Comparison of ENCODE assay signal across 1 cellular context in the genomic region with DNA sequence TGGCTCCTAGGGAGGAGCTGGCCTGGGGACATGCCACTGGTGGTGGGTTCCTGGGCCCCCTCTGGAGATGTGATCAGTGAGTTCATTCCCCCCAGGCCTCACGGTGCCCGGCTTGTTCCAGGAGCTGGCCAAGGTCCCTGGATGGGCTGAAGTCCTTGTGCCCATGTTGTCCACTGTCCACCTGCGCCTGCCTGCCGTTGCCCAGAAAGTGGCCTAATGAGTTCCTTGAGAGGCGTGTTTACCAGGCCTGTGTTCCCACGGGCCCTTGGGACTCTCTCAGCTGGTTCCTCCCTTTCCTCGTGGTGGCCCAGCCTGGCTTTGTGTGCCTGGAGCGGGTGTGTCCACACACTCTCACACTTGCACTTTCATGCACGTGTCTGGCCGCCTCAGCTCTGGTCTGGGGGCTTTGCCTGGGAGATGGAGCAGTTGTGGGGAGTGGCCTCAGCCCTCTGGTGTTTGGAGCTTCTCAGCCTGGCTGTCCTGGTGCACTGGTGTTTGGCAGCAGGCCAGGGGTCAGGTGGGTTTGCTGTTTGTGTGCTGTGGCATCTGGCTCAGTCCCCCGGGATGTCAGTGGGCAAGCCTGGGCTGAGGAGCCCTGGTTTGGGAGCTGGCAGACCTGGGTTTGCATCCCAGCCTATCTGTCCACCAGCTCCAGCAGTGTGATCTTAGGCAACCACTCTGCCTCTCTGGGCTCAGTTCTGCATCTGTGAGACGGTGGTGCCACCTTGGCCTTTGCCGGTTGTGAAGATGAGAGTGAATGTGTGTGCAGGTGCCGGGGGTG.
A peak's percentile ranks its signal among the peaks of the same experiment; 100 is the strongest.
TF ChIP-seq lines count a peak whose summit lies in the region.

No MANE protein-coding gene starts in this region.

TF ChIP-seq in HepG2, 621 proteins besides CTCF, POLR2A, EP300 and RAD21 (continued from another document and continues in another):
- TF ChIP-seq, protein P1, sequence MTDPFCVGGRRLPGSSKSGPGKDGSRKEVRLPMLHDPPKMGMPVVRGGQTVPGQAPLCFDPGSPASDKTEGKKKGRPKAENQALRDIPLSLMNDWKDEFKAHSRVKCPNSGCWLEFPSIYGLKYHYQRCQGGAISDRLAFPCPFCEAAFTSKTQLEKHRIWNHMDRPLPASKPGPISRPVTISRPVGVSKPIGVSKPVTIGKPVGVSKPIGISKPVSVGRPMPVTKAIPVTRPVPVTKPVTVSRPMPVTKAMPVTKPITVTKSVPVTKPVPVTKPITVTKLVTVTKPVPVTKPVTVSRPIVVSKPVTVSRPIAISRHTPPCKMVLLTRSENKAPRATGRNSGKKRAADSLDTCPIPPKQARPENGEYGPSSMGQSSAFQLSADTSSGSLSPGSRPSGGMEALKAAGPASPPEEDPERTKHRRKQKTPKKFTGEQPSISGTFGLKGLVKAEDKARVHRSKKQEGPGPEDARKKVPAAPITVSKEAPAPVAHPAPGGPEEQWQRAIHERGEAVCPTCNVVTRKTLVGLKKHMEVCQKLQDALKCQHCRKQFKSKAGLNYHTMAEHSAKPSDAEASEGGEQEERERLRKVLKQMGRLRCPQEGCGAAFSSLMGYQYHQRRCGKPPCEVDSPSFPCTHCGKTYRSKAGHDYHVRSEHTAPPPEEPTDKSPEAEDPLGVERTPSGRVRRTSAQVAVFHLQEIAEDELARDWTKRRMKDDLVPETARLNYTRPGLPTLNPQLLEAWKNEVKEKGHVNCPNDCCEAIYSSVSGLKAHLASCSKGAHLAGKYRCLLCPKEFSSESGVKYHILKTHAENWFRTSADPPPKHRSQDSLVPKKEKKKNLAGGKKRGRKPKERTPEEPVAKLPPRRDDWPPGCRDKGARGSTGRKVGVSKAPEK (CRISPR knock-in tag; IDR thresholded peaks at IDR 0.05; ENCODE audit: borderline replicate concordance), result peak; percentile 23; the same call in 1 of the 2 replicates
- TF ChIP-seq ZFX (CRISPR knock-in tag; IDR thresholded peaks at IDR 0.05; ENCODE audit: low read depth), result peak; percentile 40; the same call in 1 of the 2 replicates
- TF ChIP-seq ZNF382 (CRISPR knock-in tag; IDR thresholded peaks at IDR 0.05; ENCODE audit: borderline replicate concordance), result no peak
- TF ChIP-seq ZNF274 (CRISPR knock-in tag; IDR thresholded peaks at IDR 0.05), result no peak
- no peak for TF ChIP-seq ZNF460 (CRISPR knock-in tag; IDR thresholded peaks at IDR 0.05; ENCODE audit: borderline replicate concordance)
- TF ChIP-seq, protein P2, sequence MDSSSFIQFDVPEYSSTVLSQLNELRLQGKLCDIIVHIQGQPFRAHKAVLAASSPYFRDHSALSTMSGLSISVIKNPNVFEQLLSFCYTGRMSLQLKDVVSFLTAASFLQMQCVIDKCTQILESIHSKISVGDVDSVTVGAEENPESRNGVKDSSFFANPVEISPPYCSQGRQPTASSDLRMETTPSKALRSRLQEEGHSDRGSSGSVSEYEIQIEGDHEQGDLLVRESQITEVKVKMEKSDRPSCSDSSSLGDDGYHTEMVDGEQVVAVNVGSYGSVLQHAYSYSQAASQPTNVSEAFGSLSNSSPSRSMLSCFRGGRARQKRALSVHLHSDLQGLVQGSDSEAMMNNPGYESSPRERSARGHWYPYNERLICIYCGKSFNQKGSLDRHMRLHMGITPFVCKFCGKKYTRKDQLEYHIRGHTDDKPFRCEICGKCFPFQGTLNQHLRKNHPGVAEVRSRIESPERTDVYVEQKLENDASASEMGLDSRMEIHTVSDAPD (CRISPR knock-in tag; IDR thresholded peaks at IDR 0.05), result no peak
- TF ChIP-seq HNRNPLL (IDR thresholded peaks at IDR 0.05; ENCODE audit: low read depth, low read length, poor library complexity, severe bottlenecking), result peak; percentile 28
- TF ChIP-seq, protein P3, sequence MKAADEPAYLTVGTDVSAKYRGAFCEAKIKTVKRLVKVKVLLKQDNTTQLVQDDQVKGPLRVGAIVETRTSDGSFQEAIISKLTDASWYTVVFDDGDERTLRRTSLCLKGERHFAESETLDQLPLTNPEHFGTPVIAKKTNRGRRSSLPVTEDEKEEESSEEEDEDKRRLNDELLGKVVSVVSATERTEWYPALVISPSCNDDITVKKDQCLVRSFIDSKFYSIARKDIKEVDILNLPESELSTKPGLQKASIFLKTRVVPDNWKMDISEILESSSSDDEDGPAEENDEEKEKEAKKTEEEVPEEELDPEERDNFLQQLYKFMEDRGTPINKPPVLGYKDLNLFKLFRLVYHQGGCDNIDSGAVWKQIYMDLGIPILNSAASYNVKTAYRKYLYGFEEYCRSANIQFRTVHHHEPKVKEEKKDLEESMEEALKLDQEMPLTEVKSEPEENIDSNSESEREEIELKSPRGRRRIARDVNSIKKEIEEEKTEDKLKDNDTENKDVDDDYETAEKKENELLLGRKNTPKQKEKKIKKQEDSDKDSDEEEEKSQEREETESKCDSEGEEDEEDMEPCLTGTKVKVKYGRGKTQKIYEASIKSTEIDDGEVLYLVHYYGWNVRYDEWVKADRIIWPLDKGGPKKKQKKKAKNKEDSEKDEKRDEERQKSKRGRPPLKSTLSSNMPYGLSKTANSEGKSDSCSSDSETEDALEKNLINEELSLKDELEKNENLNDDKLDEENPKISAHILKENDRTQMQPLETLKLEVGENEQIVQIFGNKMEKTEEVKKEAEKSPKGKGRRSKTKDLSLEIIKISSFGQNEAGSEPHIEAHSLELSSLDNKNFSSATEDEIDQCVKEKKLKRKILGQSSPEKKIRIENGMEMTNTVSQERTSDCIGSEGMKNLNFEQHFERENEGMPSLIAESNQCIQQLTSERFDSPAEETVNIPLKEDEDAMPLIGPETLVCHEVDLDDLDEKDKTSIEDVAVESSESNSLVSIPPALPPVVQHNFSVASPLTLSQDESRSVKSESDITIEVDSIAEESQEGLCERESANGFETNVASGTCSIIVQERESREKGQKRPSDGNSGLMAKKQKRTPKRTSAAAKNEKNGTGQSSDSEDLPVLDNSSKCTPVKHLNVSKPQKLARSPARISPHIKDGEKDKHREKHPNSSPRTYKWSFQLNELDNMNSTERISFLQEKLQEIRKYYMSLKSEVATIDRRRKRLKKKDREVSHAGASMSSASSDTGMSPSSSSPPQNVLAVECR (CRISPR knock-in tag; IDR thresholded peaks at IDR 0.05; ENCODE audit: borderline replicate concordance), result peak; percentile 33; the same call in 1 of the 2 replicates
- no peak for TF ChIP-seq MEIS1 (CRISPR knock-in tag; IDR thresholded peaks at IDR 0.05; ENCODE audit: borderline replicate concordance)
- no peak for TF ChIP-seq ZNF510 (CRISPR knock-in tag; IDR thresholded peaks at IDR 0.05; ENCODE audit: low read depth)
- TF ChIP-seq NFE2 (CRISPR knock-in tag; IDR thresholded peaks at IDR 0.05), result no peak
- no peak for TF ChIP-seq ZFP1 (CRISPR knock-in tag; IDR thresholded peaks at IDR 0.05)
- TF ChIP-seq, protein P4, sequence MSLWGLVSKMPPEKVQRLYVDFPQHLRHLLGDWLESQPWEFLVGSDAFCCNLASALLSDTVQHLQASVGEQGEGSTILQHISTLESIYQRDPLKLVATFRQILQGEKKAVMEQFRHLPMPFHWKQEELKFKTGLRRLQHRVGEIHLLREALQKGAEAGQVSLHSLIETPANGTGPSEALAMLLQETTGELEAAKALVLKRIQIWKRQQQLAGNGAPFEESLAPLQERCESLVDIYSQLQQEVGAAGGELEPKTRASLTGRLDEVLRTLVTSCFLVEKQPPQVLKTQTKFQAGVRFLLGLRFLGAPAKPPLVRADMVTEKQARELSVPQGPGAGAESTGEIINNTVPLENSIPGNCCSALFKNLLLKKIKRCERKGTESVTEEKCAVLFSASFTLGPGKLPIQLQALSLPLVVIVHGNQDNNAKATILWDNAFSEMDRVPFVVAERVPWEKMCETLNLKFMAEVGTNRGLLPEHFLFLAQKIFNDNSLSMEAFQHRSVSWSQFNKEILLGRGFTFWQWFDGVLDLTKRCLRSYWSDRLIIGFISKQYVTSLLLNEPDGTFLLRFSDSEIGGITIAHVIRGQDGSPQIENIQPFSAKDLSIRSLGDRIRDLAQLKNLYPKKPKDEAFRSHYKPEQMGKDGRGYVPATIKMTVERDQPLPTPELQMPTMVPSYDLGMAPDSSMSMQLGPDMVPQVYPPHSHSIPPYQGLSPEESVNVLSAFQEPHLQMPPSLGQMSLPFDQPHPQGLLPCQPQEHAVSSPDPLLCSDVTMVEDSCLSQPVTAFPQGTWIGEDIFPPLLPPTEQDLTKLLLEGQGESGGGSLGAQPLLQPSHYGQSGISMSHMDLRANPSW (CRISPR knock-in tag; IDR thresholded peaks at IDR 0.05; ENCODE audit: borderline replicate concordance), result no peak
- TF ChIP-seq ZNF788 (CRISPR knock-in tag; IDR thresholded peaks at IDR 0.05; ENCODE audit: borderline replicate concordance), result no peak
- no peak for TF ChIP-seq RFXAP (CRISPR knock-in tag; IDR thresholded peaks at IDR 0.05; ENCODE audit: borderline replicate concordance)
- TF ChIP-seq, protein P5, sequence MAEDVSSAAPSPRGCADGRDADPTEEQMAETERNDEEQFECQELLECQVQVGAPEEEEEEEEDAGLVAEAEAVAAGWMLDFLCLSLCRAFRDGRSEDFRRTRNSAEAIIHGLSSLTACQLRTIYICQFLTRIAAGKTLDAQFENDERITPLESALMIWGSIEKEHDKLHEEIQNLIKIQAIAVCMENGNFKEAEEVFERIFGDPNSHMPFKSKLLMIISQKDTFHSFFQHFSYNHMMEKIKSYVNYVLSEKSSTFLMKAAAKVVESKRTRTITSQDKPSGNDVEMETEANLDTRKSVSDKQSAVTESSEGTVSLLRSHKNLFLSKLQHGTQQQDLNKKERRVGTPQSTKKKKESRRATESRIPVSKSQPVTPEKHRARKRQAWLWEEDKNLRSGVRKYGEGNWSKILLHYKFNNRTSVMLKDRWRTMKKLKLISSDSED (CRISPR knock-in tag; IDR thresholded peaks at IDR 0.05), result no peak
- TF ChIP-seq NFE2L1 (CRISPR knock-in tag; IDR thresholded peaks at IDR 0.05; ENCODE audit: borderline replicate concordance), result 0 out of 2 replicates have a peak, but pooled peaks have one; percentile 52
- peak; percentile 32; the same call in 1 of the 2 replicates for TF ChIP-seq HNRNPL (IDR thresholded peaks at IDR 0.05; ENCODE audit: low read depth, low read length)
- no peak for TF ChIP-seq EED (CRISPR knock-in tag; IDR thresholded peaks at IDR 0.05)
- 0 out of 2 replicates have a peak, but pooled peaks have one; percentile 38 for TF ChIP-seq ZNF792 (CRISPR knock-in tag; IDR thresholded peaks at IDR 0.05)
- TF ChIP-seq, protein P6, sequence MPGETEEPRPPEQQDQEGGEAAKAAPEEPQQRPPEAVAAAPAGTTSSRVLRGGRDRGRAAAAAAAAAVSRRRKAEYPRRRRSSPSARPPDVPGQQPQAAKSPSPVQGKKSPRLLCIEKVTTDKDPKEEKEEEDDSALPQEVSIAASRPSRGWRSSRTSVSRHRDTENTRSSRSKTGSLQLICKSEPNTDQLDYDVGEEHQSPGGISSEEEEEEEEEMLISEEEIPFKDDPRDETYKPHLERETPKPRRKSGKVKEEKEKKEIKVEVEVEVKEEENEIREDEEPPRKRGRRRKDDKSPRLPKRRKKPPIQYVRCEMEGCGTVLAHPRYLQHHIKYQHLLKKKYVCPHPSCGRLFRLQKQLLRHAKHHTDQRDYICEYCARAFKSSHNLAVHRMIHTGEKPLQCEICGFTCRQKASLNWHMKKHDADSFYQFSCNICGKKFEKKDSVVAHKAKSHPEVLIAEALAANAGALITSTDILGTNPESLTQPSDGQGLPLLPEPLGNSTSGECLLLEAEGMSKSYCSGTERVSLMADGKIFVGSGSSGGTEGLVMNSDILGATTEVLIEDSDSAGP (CRISPR knock-in tag; IDR thresholded peaks at IDR 0.05; ENCODE audit: borderline replicate concordance), result 0 out of 2 replicates have a peak, but pooled peaks have one; percentile 41
- no peak for TF ChIP-seq ZNF766 (CRISPR knock-in tag; IDR thresholded peaks at IDR 0.05; ENCODE audit: borderline replicate concordance)
- TF ChIP-seq KLF13 (CRISPR knock-in tag; IDR thresholded peaks at IDR 0.05), result no peak
- TF ChIP-seq BRD4 (CRISPR knock-in tag; IDR thresholded peaks at IDR 0.05), result no peak
- TF ChIP-seq ARNT (IDR thresholded peaks at IDR 0.05), result no peak
- no peak for TF ChIP-seq ZNF615 (CRISPR knock-in tag; IDR thresholded peaks at IDR 0.05; ENCODE audit: borderline replicate concordance)
- TF ChIP-seq JUN (CRISPR knock-in tag; IDR thresholded peaks at IDR 0.05), result 0 out of 2 replicates have a peak, but pooled peaks have one; percentile 17
- no peak for TF ChIP-seq ZNF780A (CRISPR knock-in tag; IDR thresholded peaks at IDR 0.05)
- TF ChIP-seq ZFY (CRISPR knock-in tag; IDR thresholded peaks at IDR 0.05), result peak; percentile 25; the same call in 1 of the 2 replicates
- no peak for TF ChIP-seq ZFP36L1 (CRISPR knock-in tag; IDR thresholded peaks at IDR 0.05)
- no peak for TF ChIP-seq ZSCAN30 (CRISPR knock-in tag; IDR thresholded peaks at IDR 0.05)
- TF ChIP-seq ZNF703 (CRISPR knock-in tag; IDR thresholded peaks at IDR 0.05; ENCODE audit: borderline replicate concordance), result no peak
- TF ChIP-seq STAT5B (CRISPR knock-in tag; IDR thresholded peaks at IDR 0.05), result no peak
- TF ChIP-seq ZBTB7B (CRISPR knock-in tag; IDR thresholded peaks at IDR 0.05), result 0 out of 2 replicates have a peak, but pooled peaks have one; percentile 36
- TF ChIP-seq ZNF563 (CRISPR knock-in tag; IDR thresholded peaks at IDR 0.05), result no peak
- TF ChIP-seq, protein P7, sequence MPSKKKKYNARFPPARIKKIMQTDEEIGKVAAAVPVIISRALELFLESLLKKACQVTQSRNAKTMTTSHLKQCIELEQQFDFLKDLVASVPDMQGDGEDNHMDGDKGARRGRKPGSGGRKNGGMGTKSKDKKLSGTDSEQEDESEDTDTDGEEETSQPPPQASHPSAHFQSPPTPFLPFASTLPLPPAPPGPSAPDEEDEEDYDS (CRISPR knock-in tag; IDR thresholded peaks at IDR 0.05), result no peak
- TF ChIP-seq, protein P8, sequence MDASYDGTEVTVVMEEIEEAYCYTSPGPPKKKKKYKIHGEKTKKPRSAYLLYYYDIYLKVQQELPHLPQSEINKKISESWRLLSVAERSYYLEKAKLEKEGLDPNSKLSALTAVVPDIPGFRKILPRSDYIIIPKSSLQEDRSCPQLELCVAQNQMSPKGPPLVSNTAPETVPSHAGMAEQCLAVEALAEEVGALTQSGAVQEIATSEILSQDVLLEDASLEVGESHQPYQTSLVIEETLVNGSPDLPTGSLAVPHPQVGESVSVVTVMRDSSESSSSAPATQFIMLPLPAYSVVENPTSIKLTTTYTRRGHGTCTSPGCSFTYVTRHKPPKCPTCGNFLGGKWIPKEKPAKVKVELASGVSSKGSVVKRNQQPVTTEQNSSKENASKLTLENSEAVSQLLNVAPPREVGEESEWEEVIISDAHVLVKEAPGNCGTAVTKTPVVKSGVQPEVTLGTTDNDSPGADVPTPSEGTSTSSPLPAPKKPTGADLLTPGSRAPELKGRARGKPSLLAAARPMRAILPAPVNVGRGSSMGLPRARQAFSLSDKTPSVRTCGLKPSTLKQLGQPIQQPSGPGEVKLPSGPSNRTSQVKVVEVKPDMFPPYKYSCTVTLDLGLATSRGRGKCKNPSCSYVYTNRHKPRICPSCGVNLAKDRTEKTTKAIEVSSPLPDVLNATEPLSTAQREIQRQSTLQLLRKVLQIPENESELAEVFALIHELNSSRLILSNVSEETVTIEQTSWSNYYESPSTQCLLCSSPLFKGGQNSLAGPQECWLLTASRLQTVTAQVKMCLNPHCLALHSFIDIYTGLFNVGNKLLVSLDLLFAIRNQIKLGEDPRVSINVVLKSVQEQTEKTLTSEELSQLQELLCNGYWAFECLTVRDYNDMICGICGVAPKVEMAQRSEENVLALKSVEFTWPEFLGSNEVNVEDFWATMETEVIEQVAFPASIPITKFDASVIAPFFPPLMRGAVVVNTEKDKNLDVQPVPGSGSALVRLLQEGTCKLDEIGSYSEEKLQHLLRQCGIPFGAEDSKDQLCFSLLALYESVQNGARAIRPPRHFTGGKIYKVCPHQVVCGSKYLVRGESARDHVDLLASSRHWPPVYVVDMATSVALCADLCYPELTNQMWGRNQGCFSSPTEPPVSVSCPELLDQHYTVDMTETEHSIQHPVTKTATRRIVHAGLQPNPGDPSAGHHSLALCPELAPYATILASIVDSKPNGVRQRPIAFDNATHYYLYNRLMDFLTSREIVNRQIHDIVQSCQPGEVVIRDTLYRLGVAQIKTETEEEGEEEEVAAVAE (CRISPR knock-in tag; IDR thresholded peaks at IDR 0.05; ENCODE audit: borderline replicate concordance), result no peak
